ENCODE assay signal across 27 cellular contexts in the genomic region with DNA sequence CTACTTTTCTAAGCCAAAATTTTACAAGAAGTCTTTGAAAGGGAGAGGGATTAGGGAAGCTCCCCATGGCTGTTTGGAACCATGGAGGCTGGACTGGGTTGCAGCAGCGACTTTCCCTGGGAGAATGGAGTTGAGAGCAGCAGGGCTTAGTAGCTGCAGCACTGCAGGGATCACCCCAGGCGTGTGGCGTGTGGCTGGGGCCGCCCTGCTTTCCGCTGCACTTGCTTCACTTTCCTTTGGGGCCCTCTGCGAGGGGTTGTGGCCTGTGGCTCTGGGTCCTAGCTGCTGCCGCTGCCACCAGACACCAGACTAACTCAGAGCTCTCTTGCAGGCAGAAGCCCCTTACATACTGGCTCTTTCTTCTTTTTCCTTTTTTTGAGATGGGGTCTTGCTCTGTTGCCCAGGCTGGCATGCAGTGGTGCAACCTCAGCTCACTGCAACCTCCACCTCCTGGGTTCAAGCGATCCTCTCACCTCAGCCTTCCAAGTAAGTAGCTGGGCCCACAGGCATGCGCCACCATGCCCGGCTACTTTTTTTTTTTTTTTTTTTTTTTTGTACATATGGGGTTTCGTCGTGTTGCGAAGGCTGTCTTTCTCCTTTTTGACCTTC. TPM values are rescaled to one million over a fixed set of nuclear protein-coding genes. Genes with fewer than 3 reads are reported as not detected.
DNase-seq lines count a peak whose midpoint lies in the region; ATAC-seq and TF ChIP-seq lines count a peak whose summit lies in the region.
"Had no signal": no experiment of that assay in that cellular context is flagged by ENCODE, and none has a peak within 500 bp of the region (broad histone marks: within the 10 kb centered on the region; RNA-seq: fewer than 3 reads in every experiment).

No MANE protein-coding gene starts in this region.

- peaks cover 7% of the 10 kb centered on the region for H3K4me1 Mint-ChIP-seq in endodermal cell
- no peaks in the 10 kb centered on the region for H3K4me1 Mint-ChIP-seq in stimulated activated effector memory CD8-positive, alpha-beta T cell treated with anti-CD3 and anti-CD28 coated beads, Interleukin-12 subunit alpha, Interleukin-12 subunit beta, amount 100 ng/mL, for 72 hours
- H3K4me1 Mint-ChIP-seq: activated CD4-positive, alpha-beta T cell treated with anti-CD3 and anti-CD28 coated beads for 36 hours; activated naive CD4-positive, alpha-beta T cell treated with anti-CD3 and anti-CD28 coated beads, Interleukin-2, amount 10 ng/mL, durations not matched to agents 7 days and 5 days; nephron had no signal

- no peak overlapping the region for H3K9ac ChIP-seq in endodermal cell (ENCODE audit: extremely low read depth, low read length, poor library complexity, severe bottlenecking)

- H3K9me3 Mint-ChIP-seq in endodermal cell: no peaks in the 10 kb centered on the region
- no peaks in the 10 kb centered on the region for H3K9me3 Mint-ChIP-seq in stimulated activated effector memory CD8-positive, alpha-beta T cell treated with anti-CD3 and anti-CD28 coated beads, Interleukin-12 subunit alpha, Interleukin-12 subunit beta, amount 100 ng/mL, for 72 hours
- H3K9me3 Mint-ChIP-seq: activated naive CD4-positive, alpha-beta T cell treated with anti-CD3 and anti-CD28 coated beads, Interleukin-2, amount 10 ng/mL, durations not matched to agents 7 days and 5 days; nephron had no signal

- H3K4me3 Mint-ChIP-seq in endodermal cell: no peak overlapping the region
- no peak overlapping the region for H3K4me3 Mint-ChIP-seq in stimulated activated effector memory CD8-positive, alpha-beta T cell treated with anti-CD3 and anti-CD28 coated beads, Interleukin-12 subunit alpha, Interleukin-12 subunit beta, amount 100 ng/mL, for 72 hours
- H3K4me3 Mint-ChIP-seq: activated CD4-positive, alpha-beta T cell treated with anti-CD3 and anti-CD28 coated beads for 36 hours; activated naive CD4-positive, alpha-beta T cell treated with anti-CD3 and anti-CD28 coated beads, Interleukin-2, amount 10 ng/mL, durations not matched to agents 7 days and 5 days; nephron had no signal

- WGBS in endodermal cell (ENCODE audit: insufficient coverage in 1 of 2, insufficient read length in 1 of 2), 2 experiments: 89 to 92% methylated on average over 6 to 11 of the region's 13 CpGs
- WGBS in ovary, 3 donors: 84 to 95% (median 92%) methylated on average over 13 of the region's 13 CpGs

- no peaks in the 10 kb centered on the region for H3K4me1 ChIP-seq in endodermal cell (ENCODE audit: control insufficient read depth, insufficient read depth, low read length)
- H3K4me1 ChIP-seq in ovary (ENCODE audit: insufficient read depth): no peaks in the 10 kb centered on the region
- H3K4me1 ChIP-seq: A549, gastroesophageal sphincter, prostate gland, upper lobe of left lung had no signal

- H3K9me3 ChIP-seq in endodermal cell (ENCODE audit: control insufficient read depth, low read length) (no peaks in the 10 kb centered on the region), ovary (no peaks in the 10 kb centered on the region)
- H3K9me3 ChIP-seq: A549, gastroesophageal sphincter, prostate gland, upper lobe of left lung had no signal

- no peak overlapping the region for H3K27ac Mint-ChIP-seq in endodermal cell
- H3K27ac Mint-ChIP-seq in stimulated activated effector memory CD8-positive, alpha-beta T cell treated with anti-CD3 and anti-CD28 coated beads, Interleukin-12 subunit alpha, Interleukin-12 subunit beta, amount 100 ng/mL, for 72 hours: no peak overlapping the region
- H3K27ac Mint-ChIP-seq: activated CD4-positive, alpha-beta T cell treated with anti-CD3 and anti-CD28 coated beads for 36 hours; activated naive CD4-positive, alpha-beta T cell treated with anti-CD3 and anti-CD28 coated beads, Interleukin-2, amount 10 ng/mL, durations not matched to agents 7 days and 5 days; nephron had no signal

- no peaks in the 10 kb centered on the region for H3K27me3 ChIP-seq in endodermal cell (ENCODE audit: control insufficient read depth, insufficient read depth, low read length, poor library complexity, severe bottlenecking)
- no peaks in the 10 kb centered on the region for H3K27me3 ChIP-seq in ovary
- H3K27me3 ChIP-seq: cardiac muscle cell, gastroesophageal sphincter, upper lobe of left lung had no signal

- no peak for TF ChIP-seq EP300 in ovary (IDR thresholded peaks at IDR 0.05)

- no peaks in the 10 kb centered on the region for H3K27me3 Mint-ChIP-seq in endodermal cell (ENCODE audit: insufficient read depth)
- H3K27me3 Mint-ChIP-seq: activated CD4-positive, alpha-beta T cell treated with anti-CD3 and anti-CD28 coated beads for 36 hours had no signal

- no peaks in the 10 kb centered on the region for H3K36me3 ChIP-seq in endodermal cell (ENCODE audit: control insufficient read depth, insufficient read depth, low read length)
- no peaks in the 10 kb centered on the region for H3K36me3 ChIP-seq in ovary
- H3K36me3 ChIP-seq: cardiac muscle cell, gastroesophageal sphincter, prostate gland, upper lobe of left lung had no signal

- H3K4me3 ChIP-seq in endodermal cell (ENCODE audit: low read length): no peak overlapping the region
- H3K4me3 ChIP-seq in ovary: no peak overlapping the region
- H3K4me3 ChIP-seq: A549, cardiac muscle cell, gastroesophageal sphincter, PC-9, prostate gland, upper lobe of left lung had no signal

- DNase-seq in activated effector memory CD4-positive, alpha-beta T cell treated with anti-CD3 and anti-CD28 coated beads, Interleukin-2, amount 50 U/mL, for 16 hours: peak; percentile 41
- DNase-seq in activated effector memory CD4-positive, alpha-beta T cell treated with Interleukin-2 at 50 U/mL for 16 hours: no peak
- DNase-seq in SKM-1 (lab: John Stamatoyannopoulos, UW; ENCODE audit: unreplicated experiment): peak; percentile 35
- DNase-seq in endodermal cell: peak; percentile 55
- DNase-seq in stimulated activated effector memory CD8-positive, alpha-beta T cell treated with anti-CD3 and anti-CD28 coated beads, Interleukin-12 subunit alpha, Interleukin-12 subunit beta, amount 100 ng/mL, for 72 hours (ENCODE audit: low spot score in 2 of 2): no peak
- no peak for DNase-seq in NCI-H524 (lab: John Stamatoyannopoulos, UW)
- no peak for DNase-seq in ovary
- DNase-seq in HPDE6-E6E7 (ENCODE audit: extremely low spot score): no peak
- DNase-seq: activated CD4-positive, alpha-beta T cell treated with anti-CD3 and anti-CD28 coated beads for 36 hours; activated naive CD4-positive, alpha-beta T cell treated with anti-CD3 and anti-CD28 coated beads, Interleukin-2, amount 10 ng/mL, durations not matched to agents 7 days and 5 days; anterior cingulate cortex; dermis blood vessel endothelial cell; hypothalamus; left ventricle myocardium superior; NCI-H1105 treated with DMSO at 0.1 percent for 48 hours; NCI-H2029 treated with DMSO at 0.1 percent for 48 hours; NCI-H226; NCI-H774; PC-9; Right ventricle myocardium superior; substantia nigra had no signal

- TF ChIP-seq CTCF in endodermal cell (conservative IDR thresholded peaks at IDR 0.05) (no peak), ovary (IDR thresholded peaks at IDR 0.05) (no peak)

- no peak for TF ChIP-seq POLR2A in ovary (IDR thresholded peaks at IDR 0.05)

- H3K27ac ChIP-seq in endodermal cell (ENCODE audit: low read depth, low read length): no peak overlapping the region
- no peak overlapping the region for H3K27ac ChIP-seq in ovary
- H3K27ac ChIP-seq: A549, cardiac muscle cell, gastroesophageal sphincter, PC-9, prostate gland, upper lobe of left lung had no signal

- intact Hi-C loops in ovary (cut with DNase I): loop anchor here in 3 of 4 donors (10.0 kb wide), 2 partner anchors 145 to 155 kb away; no protein-coding TSS in a partner anchor

- no peaks in the 10 kb centered on the region for H3K36me3 Mint-ChIP-seq in endodermal cell (ENCODE audit: low read depth)
- no peaks in the 10 kb centered on the region for H3K36me3 Mint-ChIP-seq in stimulated activated effector memory CD8-positive, alpha-beta T cell treated with anti-CD3 and anti-CD28 coated beads, Interleukin-12 subunit alpha, Interleukin-12 subunit beta, amount 100 ng/mL, for 72 hours
- H3K36me3 Mint-ChIP-seq: activated naive CD4-positive, alpha-beta T cell treated with anti-CD3 and anti-CD28 coated beads, Interleukin-2, amount 10 ng/mL, durations not matched to agents 7 days and 5 days had no signal

- ATAC-seq in stimulated activated effector memory CD8-positive, alpha-beta T cell treated with anti-CD3 and anti-CD28 coated beads, Interleukin-12 subunit alpha, Interleukin-12 subunit beta, amount 100 ng/mL, for 72 hours: peak; percentile 47
- ATAC-seq: activated CD4-positive, alpha-beta T cell treated with anti-CD3 and anti-CD28 coated beads for 36 hours; gastroesophageal sphincter; left ventricle myocardium superior had no signal

RNA-seq across cellular contexts. Expression of gene CCDC62, which starts 25.4 kb away (rescaled TPM):
- total RNA-seq in endodermal cell: 1 to 10 TPM; 1.3 to 1.6 TPM
- 0.43 TPM for polyA plus RNA-seq in endodermal cell (2013, experiment 1 of 2)
- 0.25 TPM for polyA plus RNA-seq in endodermal cell (2013, experiment 2 of 2)
- under 1 TPM; 0.11 to 0.51 (median 0.30) TPM for total RNA-seq in ovary
- under 1 TPM; 0.07 to 0.15 TPM for polyA plus RNA-seq in ovary

RNA-seq across cellular contexts. Expression of gene HIP1R, which starts 35.5 kb away (rescaled TPM):
- total RNA-seq in endodermal cell: 10 to 100 TPM; 24.5 to 24.9 TPM
- polyA plus RNA-seq in endodermal cell (2013, experiment 1 of 2): 22.0 TPM
- polyA plus RNA-seq in endodermal cell (2013, experiment 2 of 2): 21.2 TPM
- total RNA-seq in ovary: 10 to 100 TPM in 5 of 7 donors, 1 to 10 TPM in 2; 9.0 to 20.2 (median 10.4) TPM
- polyA plus RNA-seq in ovary: 10 to 100 TPM in 1 of 2 donors, 1 to 10 TPM in 1; 1.4 to 11.5 TPM

RNA-seq across cellular contexts. Expression of gene DENR, which starts 47.1 kb away (rescaled TPM):
- 10 to 100 TPM; 85.8 to 86.1 TPM for total RNA-seq in endodermal cell
- 48.9 TPM for polyA plus RNA-seq in endodermal cell (2013, experiment 1 of 2)
- 48.6 TPM for polyA plus RNA-seq in endodermal cell (2013, experiment 2 of 2)
- total RNA-seq in ovary: 10 to 100 TPM; 13.0 to 34.0 (median 27.7) TPM
- 10 to 100 TPM; 18.3 to 35.5 TPM for polyA plus RNA-seq in ovary

Comparison
In these comparisons a context has a peak if more than half of its experiments do, and no peak if none do; other contexts are left out.
1. DNase-seq: peak in activated effector memory CD4-positive, alpha-beta T cell treated with anti-CD3 and anti-CD28 coated beads, Interleukin-2, amount 50 U/mL, for 16 hours (single experiment), SKM-1 (single experiment) and endodermal cell (single experiment); none in activated effector memory CD4-positive, alpha-beta T cell treated with Interleukin-2 at 50 U/mL for 16 hours (single experiment), stimulated activated effector memory CD8-positive, alpha-beta T cell treated with anti-CD3 and anti-CD28 coated beads, Interleukin-12 subunit alpha, Interleukin-12 subunit beta, amount 100 ng/mL, for 72 hours (0 of 2), NCI-H524 (0 of 2), ovary (0 of 5) and HPDE6-E6E7 (single experiment).